Comparison of ENCODE assay signal across 1 cellular context in the genomic region with DNA sequence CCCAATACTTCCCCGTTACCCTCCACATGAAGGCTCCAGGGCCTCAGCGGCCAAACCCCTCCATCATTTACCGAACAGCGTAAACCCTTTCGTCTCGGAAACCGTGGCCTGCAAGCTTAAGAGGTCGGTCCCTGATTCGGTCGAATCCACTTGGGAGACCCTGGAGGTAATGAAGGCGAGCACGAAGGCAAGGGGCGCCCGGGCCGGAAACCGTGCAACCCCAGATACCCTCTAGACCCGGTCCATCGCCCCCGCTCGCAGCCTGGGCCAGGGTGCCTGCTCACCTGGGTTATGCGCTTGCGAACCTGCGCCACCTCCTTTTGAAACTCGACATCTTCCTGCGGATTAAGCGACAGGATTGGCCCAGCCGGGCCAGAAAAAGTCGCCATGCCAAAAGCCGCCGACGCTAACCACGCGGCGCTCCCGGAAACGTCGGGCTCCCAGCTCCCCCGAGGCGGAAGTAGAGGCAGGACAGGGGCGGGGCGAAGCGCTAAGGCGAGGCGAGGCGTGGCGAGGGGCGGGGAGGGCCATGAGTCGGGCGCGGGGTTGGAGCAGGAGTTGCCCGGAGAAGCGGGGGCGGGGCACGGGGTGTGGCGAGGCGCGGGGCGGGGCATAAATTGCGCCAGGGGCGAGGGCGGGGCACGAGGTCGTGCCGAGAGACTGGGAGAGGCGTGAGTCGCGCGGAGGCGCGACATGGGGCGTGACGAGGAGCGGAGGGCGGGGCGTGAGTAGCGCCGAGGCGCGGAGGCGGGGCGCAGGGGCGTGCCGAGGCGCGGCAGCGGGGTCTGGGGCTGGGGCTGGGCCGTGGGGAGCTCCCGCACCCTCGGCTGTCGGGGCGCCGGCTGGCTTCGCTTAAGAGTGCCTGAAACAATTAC.
A peak's percentile ranks its signal among the peaks of the same experiment; 100 is the strongest.
TF ChIP-seq lines count a peak whose summit lies in the region.

Gene NIFK, minus strand, starts transcription at position 414 of the 875 bp plus-strand sequence. Its CDS starts 25 bp downstream, at position 389.

TF ChIP-seq in K562, 482 proteins besides CTCF, POLR2A, EP300 and RAD21 (continued from another document and continues in another):
- TF ChIP-seq, protein P1, sequence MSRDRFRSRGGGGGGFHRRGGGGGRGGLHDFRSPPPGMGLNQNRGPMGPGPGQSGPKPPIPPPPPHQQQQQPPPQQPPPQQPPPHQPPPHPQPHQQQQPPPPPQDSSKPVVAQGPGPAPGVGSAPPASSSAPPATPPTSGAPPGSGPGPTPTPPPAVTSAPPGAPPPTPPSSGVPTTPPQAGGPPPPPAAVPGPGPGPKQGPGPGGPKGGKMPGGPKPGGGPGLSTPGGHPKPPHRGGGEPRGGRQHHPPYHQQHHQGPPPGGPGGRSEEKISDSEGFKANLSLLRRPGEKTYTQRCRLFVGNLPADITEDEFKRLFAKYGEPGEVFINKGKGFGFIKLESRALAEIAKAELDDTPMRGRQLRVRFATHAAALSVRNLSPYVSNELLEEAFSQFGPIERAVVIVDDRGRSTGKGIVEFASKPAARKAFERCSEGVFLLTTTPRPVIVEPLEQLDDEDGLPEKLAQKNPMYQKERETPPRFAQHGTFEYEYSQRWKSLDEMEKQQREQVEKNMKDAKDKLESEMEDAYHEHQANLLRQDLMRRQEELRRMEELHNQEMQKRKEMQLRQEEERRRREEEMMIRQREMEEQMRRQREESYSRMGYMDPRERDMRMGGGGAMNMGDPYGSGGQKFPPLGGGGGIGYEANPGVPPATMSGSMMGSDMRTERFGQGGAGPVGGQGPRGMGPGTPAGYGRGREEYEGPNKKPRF (IDR thresholded peaks at IDR 0.05; ENCODE audit: low read depth, low read length), result no peak
- no peak for TF ChIP-seq BACH1 (tag; IDR thresholded peaks at IDR 0.05)
- TF ChIP-seq COPS2 (conservative IDR thresholded peaks at IDR 0.05), result no peak
- TF ChIP-seq CBX3 (IDR thresholded peaks at IDR 0.05; ENCODE audit: borderline replicate concordance in 1 of 2, low read length in 2 of 2), result no peak; a peak in 1 of 3 replicates
- 0 out of 2 replicates have a peak, but pooled peaks have one; percentile 51 for TF ChIP-seq SRSF3 (IDR thresholded peaks at IDR 0.05; ENCODE audit: insufficient read depth, low read length)
- TF ChIP-seq, protein P2, sequence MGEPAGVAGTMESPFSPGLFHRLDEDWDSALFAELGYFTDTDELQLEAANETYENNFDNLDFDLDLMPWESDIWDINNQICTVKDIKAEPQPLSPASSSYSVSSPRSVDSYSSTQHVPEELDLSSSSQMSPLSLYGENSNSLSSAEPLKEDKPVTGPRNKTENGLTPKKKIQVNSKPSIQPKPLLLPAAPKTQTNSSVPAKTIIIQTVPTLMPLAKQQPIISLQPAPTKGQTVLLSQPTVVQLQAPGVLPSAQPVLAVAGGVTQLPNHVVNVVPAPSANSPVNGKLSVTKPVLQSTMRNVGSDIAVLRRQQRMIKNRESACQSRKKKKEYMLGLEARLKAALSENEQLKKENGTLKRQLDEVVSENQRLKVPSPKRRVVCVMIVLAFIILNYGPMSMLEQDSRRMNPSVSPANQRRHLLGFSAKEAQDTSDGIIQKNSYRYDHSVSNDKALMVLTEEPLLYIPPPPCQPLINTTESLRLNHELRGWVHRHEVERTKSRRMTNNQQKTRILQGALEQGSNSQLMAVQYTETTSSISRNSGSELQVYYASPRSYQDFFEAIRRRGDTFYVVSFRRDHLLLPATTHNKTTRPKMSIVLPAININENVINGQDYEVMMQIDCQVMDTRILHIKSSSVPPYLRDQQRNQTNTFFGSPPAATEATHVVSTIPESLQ (CRISPR knock-in tag; IDR thresholded peaks at IDR 0.05), result no peak
- no peak for TF ChIP-seq DIDO1 (tag; IDR thresholded peaks at IDR 0.05; ENCODE audit: low read depth)
- TF ChIP-seq ZC3H4 (CRISPR knock-in tag; IDR thresholded peaks at IDR 0.05; ENCODE audit: borderline replicate concordance), result no peak
- no peak for TF ChIP-seq SAFB2 (IDR thresholded peaks at IDR 0.05; ENCODE audit: borderline replicate concordance, low read depth, low read length, severe bottlenecking)
- no peak for TF ChIP-seq SMAD3 (CRISPR knock-in tag; conservative IDR thresholded peaks at IDR 0.05)
- TF ChIP-seq EHMT2 (IDR thresholded peaks at IDR 0.05), result no peak
- TF ChIP-seq SETDB1 (IDR thresholded peaks at IDR 0.05; ENCODE audit: low read length), result no peak
- TF ChIP-seq STAG1 (CRISPR knock-in tag; IDR thresholded peaks at IDR 0.05; ENCODE audit: borderline replicate concordance), result peak; percentile 35; the same call in 1 of the 2 replicates
- no peak for TF ChIP-seq SRSF7 (optimal IDR thresholded peaks at IDR 0.05; ENCODE audit: low read depth, low read length)
- TF ChIP-seq THAP7 (CRISPR knock-in tag; IDR thresholded peaks at IDR 0.05), result no peak
- no peak for TF ChIP-seq PYGO2 (tag; IDR thresholded peaks at IDR 0.05)
- TF ChIP-seq TCFL5 (CRISPR knock-in tag; conservative IDR thresholded peaks at IDR 0.05), result no peak
- TF ChIP-seq ZNF174 (CRISPR knock-in tag; IDR thresholded peaks at IDR 0.05), result no peak
- no peak for TF ChIP-seq ZNF717 (CRISPR knock-in tag; IDR thresholded peaks at IDR 0.05)
- TF ChIP-seq HDAC6 (IDR thresholded peaks at IDR 0.05; ENCODE audit: low read depth, low read length), result no peak
- peak; percentile 87 for TF ChIP-seq CREB1 (IDR thresholded peaks at IDR 0.05)
- peak; percentile 85 for TF ChIP-seq CREB1 (CRISPR knock-in tag; IDR thresholded peaks at IDR 0.05)
- TF ChIP-seq HDAC2 (IDR thresholded peaks at IDR 0.05), result peak; percentile 85
- no peak for TF ChIP-seq POLR3G (IDR thresholded peaks at IDR 0.05; ENCODE audit: extremely low read depth, insufficient read length, insufficient replicate concordance)
- TF ChIP-seq ZNF282 (CRISPR knock-in tag; IDR thresholded peaks at IDR 0.05), result no peak
- TF ChIP-seq USF2 (CRISPR knock-in tag; IDR thresholded peaks at IDR 0.05), result peak; percentile 48; the same call in 1 of the 2 replicates
- TF ChIP-seq, protein P3, sequence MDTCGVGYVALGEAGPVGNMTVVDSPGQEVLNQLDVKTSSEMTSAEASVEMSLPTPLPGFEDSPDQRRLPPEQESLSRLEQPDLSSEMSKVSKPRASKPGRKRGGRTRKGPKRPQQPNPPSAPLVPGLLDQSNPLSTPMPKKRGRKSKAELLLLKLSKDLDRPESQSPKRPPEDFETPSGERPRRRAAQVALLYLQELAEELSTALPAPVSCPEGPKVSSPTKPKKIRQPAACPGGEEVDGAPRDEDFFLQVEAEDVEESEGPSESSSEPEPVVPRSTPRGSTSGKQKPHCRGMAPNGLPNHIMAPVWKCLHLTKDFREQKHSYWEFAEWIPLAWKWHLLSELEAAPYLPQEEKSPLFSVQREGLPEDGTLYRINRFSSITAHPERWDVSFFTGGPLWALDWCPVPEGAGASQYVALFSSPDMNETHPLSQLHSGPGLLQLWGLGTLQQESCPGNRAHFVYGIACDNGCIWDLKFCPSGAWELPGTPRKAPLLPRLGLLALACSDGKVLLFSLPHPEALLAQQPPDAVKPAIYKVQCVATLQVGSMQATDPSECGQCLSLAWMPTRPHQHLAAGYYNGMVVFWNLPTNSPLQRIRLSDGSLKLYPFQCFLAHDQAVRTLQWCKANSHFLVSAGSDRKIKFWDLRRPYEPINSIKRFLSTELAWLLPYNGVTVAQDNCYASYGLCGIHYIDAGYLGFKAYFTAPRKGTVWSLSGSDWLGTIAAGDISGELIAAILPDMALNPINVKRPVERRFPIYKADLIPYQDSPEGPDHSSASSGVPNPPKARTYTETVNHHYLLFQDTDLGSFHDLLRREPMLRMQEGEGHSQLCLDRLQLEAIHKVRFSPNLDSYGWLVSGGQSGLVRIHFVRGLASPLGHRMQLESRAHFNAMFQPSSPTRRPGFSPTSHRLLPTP (IDR thresholded peaks at IDR 0.05; ENCODE audit: borderline replicate concordance, extremely low read depth, insufficient read length), result no peak
- no peak for TF ChIP-seq SRF (CRISPR knock-in tag; IDR thresholded peaks at IDR 0.05)
- no peak for TF ChIP-seq HMGN3 (IDR thresholded peaks at IDR 0.05; ENCODE audit: borderline replicate concordance, extremely low read depth, insufficient read length, low read depth, low read length)
- TF ChIP-seq DEAF1 (CRISPR knock-in tag; IDR thresholded peaks at IDR 0.05), result no peak
- peak in 1 of 2 experiments; percentile 85; a peak in 1 of 4 replicates for TF ChIP-seq KDM4B (IDR thresholded peaks at IDR 0.05; ENCODE audit: borderline replicate concordance in 2 of 2, low read depth in 1 of 2)
- TF ChIP-seq ILK (tag; IDR thresholded peaks at IDR 0.05; ENCODE audit: borderline replicate concordance, low read depth), result no peak
- TF ChIP-seq SOX6 (IDR thresholded peaks at IDR 0.05), result no peak
- TF ChIP-seq MTF1 (CRISPR knock-in tag; IDR thresholded peaks at IDR 0.05; ENCODE audit: borderline replicate concordance), result no peak
- TF ChIP-seq, protein P4, sequence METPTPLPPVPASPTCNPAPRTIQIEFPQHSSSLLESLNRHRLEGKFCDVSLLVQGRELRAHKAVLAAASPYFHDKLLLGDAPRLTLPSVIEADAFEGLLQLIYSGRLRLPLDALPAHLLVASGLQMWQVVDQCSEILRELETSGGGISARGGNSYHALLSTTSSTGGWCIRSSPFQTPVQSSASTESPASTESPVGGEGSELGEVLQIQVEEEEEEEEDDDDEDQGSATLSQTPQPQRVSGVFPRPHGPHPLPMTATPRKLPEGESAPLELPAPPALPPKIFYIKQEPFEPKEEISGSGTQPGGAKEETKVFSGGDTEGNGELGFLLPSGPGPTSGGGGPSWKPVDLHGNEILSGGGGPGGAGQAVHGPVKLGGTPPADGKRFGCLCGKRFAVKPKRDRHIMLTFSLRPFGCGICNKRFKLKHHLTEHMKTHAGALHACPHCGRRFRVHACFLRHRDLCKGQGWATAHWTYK (CRISPR knock-in tag; IDR thresholded peaks at IDR 0.05), result no peak
- TF ChIP-seq ATF4 (CRISPR knock-in tag; IDR thresholded peaks at IDR 0.05), result no peak
- no peak for TF ChIP-seq ID3 (CRISPR knock-in tag; IDR thresholded peaks at IDR 0.05)
- TF ChIP-seq ID3 (tag; IDR thresholded peaks at IDR 0.05), result 0 out of 2 replicates have a peak, but pooled peaks have one; percentile 31
- TF ChIP-seq, protein P5, sequence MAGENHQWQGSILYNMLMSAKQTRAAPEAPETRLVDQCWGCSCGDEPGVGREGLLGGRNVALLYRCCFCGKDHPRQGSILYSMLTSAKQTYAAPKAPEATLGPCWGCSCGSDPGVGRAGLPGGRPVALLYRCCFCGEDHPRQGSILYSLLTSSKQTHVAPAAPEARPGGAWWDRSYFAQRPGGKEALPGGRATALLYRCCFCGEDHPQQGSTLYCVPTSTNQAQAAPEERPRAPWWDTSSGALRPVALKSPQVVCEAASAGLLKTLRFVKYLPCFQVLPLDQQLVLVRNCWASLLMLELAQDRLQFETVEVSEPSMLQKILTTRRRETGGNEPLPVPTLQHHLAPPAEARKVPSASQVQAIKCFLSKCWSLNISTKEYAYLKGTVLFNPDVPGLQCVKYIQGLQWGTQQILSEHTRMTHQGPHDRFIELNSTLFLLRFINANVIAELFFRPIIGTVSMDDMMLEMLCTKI (IDR thresholded peaks at IDR 0.05; ENCODE audit: partially characterized antibody), result no peak
- TF ChIP-seq MTA2 (IDR thresholded peaks at IDR 0.05; ENCODE audit: low read depth), result no peak
